9 cellular contexts compared by ENCODE assay signal in the genomic region with DNA sequence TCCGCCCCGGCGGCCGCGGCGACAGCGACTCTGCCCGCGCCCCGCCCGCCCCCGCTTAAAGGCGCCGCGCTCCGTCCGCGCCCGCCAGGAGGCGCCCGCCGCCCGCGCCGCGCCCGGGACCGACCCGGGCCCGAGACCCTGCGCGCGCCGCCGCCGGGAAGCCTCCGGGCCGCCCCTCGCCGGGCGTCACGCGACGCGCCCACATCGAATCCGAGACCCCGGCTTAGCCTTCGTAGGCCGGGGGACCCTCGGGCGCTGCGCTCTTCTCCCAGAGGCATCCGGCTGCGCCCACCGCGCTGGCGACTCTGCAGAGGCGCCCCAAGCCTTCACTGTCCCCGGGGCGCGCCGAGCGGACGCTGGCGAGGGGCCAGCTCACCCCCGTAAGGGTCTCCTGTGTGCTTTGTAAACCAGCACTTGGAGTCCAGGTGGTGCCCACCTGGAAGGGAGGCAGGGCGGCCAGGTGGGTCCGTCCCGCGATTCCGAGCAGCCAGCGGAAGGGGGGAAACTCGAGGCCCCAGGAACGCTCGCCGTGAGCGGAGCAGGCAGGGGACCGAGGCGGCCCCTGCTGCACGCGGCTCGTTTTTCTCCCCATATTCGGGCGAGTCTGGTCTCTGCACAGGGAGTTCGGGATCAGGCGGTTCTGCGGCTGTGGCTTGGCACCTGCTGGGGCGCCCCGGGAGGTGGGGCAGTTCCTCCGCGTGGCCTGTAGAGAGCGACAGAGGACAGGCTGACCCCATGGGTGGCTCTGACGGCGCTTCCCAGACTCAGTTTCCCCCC. TPM values are rescaled to one million over a fixed set of nuclear protein-coding genes. Genes with fewer than 3 reads are reported as not detected.
DNase-seq lines count a peak whose midpoint lies in the region; ATAC-seq and TF ChIP-seq lines count a peak whose summit lies in the region.
"Had no signal": no experiment of that assay in that cellular context is flagged by ENCODE, and none has a peak within 500 bp of the region (broad histone marks: within the 10 kb centered on the region; RNA-seq: fewer than 3 reads in every experiment).

No MANE protein-coding gene starts in this region.

- H3K27me3 ChIP-seq in CD8-positive, alpha-beta T cell (ENCODE audit: insufficient read depth, low read length), result no peaks in the 10 kb centered on the region
- no peaks in the 10 kb centered on the region for H3K27me3 ChIP-seq in GM23248 (replicated peaks; ENCODE audit: insufficient read depth)
- H3K27me3 ChIP-seq in liver (ENCODE audit: control insufficient read depth in 4 of 4, insufficient read depth in 4 of 4, low read length in 3 of 4), result no peaks in the 10 kb centered on the region

- peaks cover 41% of the 10 kb centered on the region for H3K4me1 Mint-ChIP-seq in CD8-positive, alpha-beta T cell (ENCODE audit: low read depth)

- no peak for TF ChIP-seq CTCF in CD8-positive, alpha-beta T cell (IDR thresholded peaks at IDR 0.05)
- TF ChIP-seq CTCF in coronary artery (IDR thresholded peaks at IDR 0.05) (no peak), liver (IDR thresholded peaks at IDR 0.05; ENCODE audit: low read depth, low read length, missing input control) (peak; percentile 51)

- intact Hi-C loops in CD8-positive, alpha-beta T cell (cut with DNase I, micrococcal nuclease), result loop anchor here (1.0 to 5.0 kb wide), 3 partner anchors 44 to 84 kb away; a partner anchor contains a TSS

- H3K36me3 ChIP-seq in CD8-positive, alpha-beta T cell (ENCODE audit: insufficient read depth, low read length), result no peaks in the 10 kb centered on the region
- H3K36me3 ChIP-seq in GM23248 (ENCODE audit: low read depth) (no peaks in the 10 kb centered on the region), liver (ENCODE audit: control insufficient read depth in 4 of 4, insufficient read depth in 3 of 4, low read depth in 1 of 4, low read length in 3 of 4) (no peaks in the 10 kb centered on the region)

- no peaks in the 10 kb centered on the region for H3K36me3 Mint-ChIP-seq in CD8-positive, alpha-beta T cell

- H3K4me3 ChIP-seq in CD8-positive, alpha-beta T cell (ENCODE audit: low read depth, low read length), result peak overlapping the region; percentile 70
- H3K4me3 ChIP-seq in GM23248 (peak overlapping the region; percentile 72), coronary artery (peak overlapping the region; percentile 85), liver (ENCODE audit: low read depth in 1 of 3, low read length in 3 of 3) (peak overlapping the region in 2 of 3 donors; percentile 53 to 72)

- H3K27ac ChIP-seq in CD8-positive, alpha-beta T cell (ENCODE audit: low read depth, low read length), result peak overlapping the region; percentile 37
- H3K27ac ChIP-seq in GM23248 (no peak overlapping the region), coronary artery (peak overlapping the region; percentile 64 to 82), liver (ENCODE audit: low read depth in 1 of 2, low read length in 2 of 2) (peak overlapping the region in 1 of 2 donors; percentile 25)

- H3F3A ChIP-seq in GM23248 (ENCODE audit: insufficient read depth), result no peaks in the 10 kb centered on the region

- peak overlapping the region; percentile 6 for H3K27ac Mint-ChIP-seq in CD8-positive, alpha-beta T cell

- no peaks in the 10 kb centered on the region for H4K20me1 ChIP-seq in GM23248 (ENCODE audit: insufficient read depth)

- H3K27me3 Mint-ChIP-seq in CD8-positive, alpha-beta T cell (ENCODE audit: low read depth), result no peaks in the 10 kb centered on the region

- POLR2A ChIA-PET in CD8-positive, alpha-beta T cell (lab: Charles Lee), result interaction anchor here (0.7 to 2.0 kb wide), 4 partner anchors 33 to 240 kb away, joined by 3 to 9 read pairs (median 4); a partner anchor contains a TSS

- TF ChIP-seq RAD21 in liver (IDR thresholded peaks at IDR 0.05), result peak in 1 of 2 donors; percentile 18

- H3K4me1 ChIP-seq in CD8-positive, alpha-beta T cell (ENCODE audit: insufficient read depth, low read length), result peaks cover 69% of the 10 kb centered on the region
- H3K4me1 ChIP-seq in GM23248 (ENCODE audit: insufficient read depth), result no peaks in the 10 kb centered on the region
- peaks cover 33 to 58% (median 42%) of the 10 kb centered on the region in 4 donors for H3K4me1 ChIP-seq in liver (ENCODE audit: control insufficient read depth in 4 of 4, insufficient read depth in 4 of 4, low read length in 3 of 4)

- peak overlapping the region; percentile 79 for H2AFZ ChIP-seq in GM23248

- H3K9me3 ChIP-seq in CD8-positive, alpha-beta T cell (ENCODE audit: low read length), result no peaks in the 10 kb centered on the region
- H3K9me3 ChIP-seq in GM23248 (ENCODE audit: low read depth), result no peaks in the 10 kb centered on the region
- H3K9me3 ChIP-seq in liver (ENCODE audit: control insufficient read depth in 4 of 4, low read length in 3 of 4), result no peaks in the 10 kb centered on the region

- H3K4me3 Mint-ChIP-seq in CD8-positive, alpha-beta T cell, result peak overlapping the region; percentile 82

- CTCF ChIA-PET in CD8-positive, alpha-beta T cell (lab: Charles Lee), result interaction anchor here (0.7 to 3.6 kb wide), 36 partner anchors 11 to 250 kb away, joined by 3 to 23 read pairs (median 4); a partner anchor contains a TSS

- H3K9me2 ChIP-seq in GM23248 (ENCODE audit: insufficient read depth), result no peaks in the 10 kb centered on the region

- H3K4me2 ChIP-seq in GM23248 (ENCODE audit: unreplicated experiment), result peak overlapping the region; percentile 86

- peak overlapping the region; percentile 62 for H3K9ac ChIP-seq in GM23248
- peak overlapping the region; percentile 23 to 55 for H3K9ac ChIP-seq in liver (ENCODE audit: low read depth in 1 of 2, low read length in 2 of 2)

- peak; percentile 35 to 82 (median 65) for DNase-seq in CD8-positive, alpha-beta T cell
- DNase-seq in GM23248, result peak; percentile 80
- peak; percentile 58 for DNase-seq in NCI-H2107 treated with DMSO at 0.1 percent for 48 hours (lab: John Stamatoyannopoulos, UW; ENCODE audit: unreplicated experiment)
- peak; percentile 42 for DNase-seq in activated CD4-positive, alpha-beta T cell treated with anti-CD3 and anti-CD28 coated beads for 1 hour
- no peak for DNase-seq in coronary artery (ENCODE audit: low spot score)
- DNase-seq in stimulated activated CD4-positive, alpha-beta T cell treated with anti-CD3 and anti-CD28 coated beads, Interleukin-2, amount 100 ng/mL, for 48 hours, result peak; percentile 57 to 69

- WGBS in GM23248 (ENCODE audit: low coverage in 1 of 2, low lambda C conversion rate in 2 of 2, missing lambda C conversion rate in 2 of 2), 2 experiments, result 2% methylated on average over 41 to 43 of the region's 95 CpGs
- under 1% methylated on average over 95 of the region's 95 CpGs for WGBS in liver

- in situ Hi-C loops in GM23248 (cut with MboI), result no loop called here

- peak; percentile 68 for ATAC-seq in CD8-positive, alpha-beta T cell
- no peak for ATAC-seq in HG02938 (IDR thresholded peaks at IDR 0.05; ENCODE audit: unreplicated experiment)

- H3K9me3 Mint-ChIP-seq in CD8-positive, alpha-beta T cell, result no peaks in the 10 kb centered on the region

- no peaks in the 10 kb centered on the region for H3K79me2 ChIP-seq in GM23248 (ENCODE audit: insufficient read depth)

TF ChIP-seq in liver, 16 proteins besides CTCF, POLR2A, EP300 and RAD21 (continues in another document):
- TF ChIP-seq JUND (IDR thresholded peaks at IDR 0.05) (no peak), RXRA (IDR thresholded peaks at IDR 0.05) (no peak), FOXA2 (IDR thresholded peaks at IDR 0.05) (no peak), SP1 (IDR thresholded peaks at IDR 0.05) (no peak), HNF4G (IDR thresholded peaks at IDR 0.05) (no peak), FOXA1 (IDR thresholded peaks at IDR 0.05) (no peak), GABPA (IDR thresholded peaks at IDR 0.05 in 1 of 2, conservative IDR thresholded peaks at IDR 0.05 in 1 of 2) (no peak), NR2F2 (IDR thresholded peaks at IDR 0.05) (no peak)
- TF ChIP-seq, protein P1, sequence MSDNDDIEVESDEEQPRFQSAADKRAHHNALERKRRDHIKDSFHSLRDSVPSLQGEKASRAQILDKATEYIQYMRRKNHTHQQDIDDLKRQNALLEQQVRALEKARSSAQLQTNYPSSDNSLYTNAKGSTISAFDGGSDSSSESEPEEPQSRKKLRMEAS (IDR thresholded peaks at IDR 0.05), result no peak
- TF ChIP-seq, protein P2, sequence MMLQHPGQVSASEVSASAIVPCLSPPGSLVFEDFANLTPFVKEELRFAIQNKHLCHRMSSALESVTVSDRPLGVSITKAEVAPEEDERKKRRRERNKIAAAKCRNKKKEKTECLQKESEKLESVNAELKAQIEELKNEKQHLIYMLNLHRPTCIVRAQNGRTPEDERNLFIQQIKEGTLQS (IDR thresholded peaks at IDR 0.05), result no peak

RNA-seq across cellular contexts. Expression of a gene that starts 0.4 kb away (rescaled TPM):
- total RNA-seq in CD8-positive, alpha-beta T cell, result 10 to 100 TPM; 87.5 to 93.0 TPM
- 33.2 and 49.4 TPM in 2 replicates for total RNA-seq in GM23248 (2014; rRNA removed; shearing (Covaris generic))
- polyA plus RNA-seq in GM23248 (2016; fragmentation: Nextera tagmentation; extraction: Ambion mirVana) (20.5 and 21.1 TPM in 2 replicates), liver (10 to 100 TPM in 1 of 2 donors, 1 to 10 TPM in 1; 9.5 to 15.1 TPM)
- 10 to 100 TPM in 1 of 2 donors, 1 to 10 TPM in 1; 2.9 to 15.2 TPM for total RNA-seq in liver

RNA-seq across cellular contexts. Expression of a gene that starts 3.4 kb away (rescaled TPM):
- total RNA-seq in CD8-positive, alpha-beta T cell, result under 1 TPM; 0.42 to 0.65 TPM
- total RNA-seq in GM23248 (2014; rRNA removed; shearing (Covaris generic)), result not detected in 2 replicates
- not detected in 2 replicates for polyA plus RNA-seq in GM23248 (2016; fragmentation: Nextera tagmentation; extraction: Ambion mirVana)
- under 1 TPM; 0.37 to 0.67 TPM for total RNA-seq in liver
- under 1 TPM in 1 of 2 donors, not detected in 1; 0.14 TPM for polyA plus RNA-seq in liver

RNA-seq across cellular contexts. Expression of a gene that starts 17.5 kb away (rescaled TPM):
- total RNA-seq in CD8-positive, alpha-beta T cell, result 10 to 100 TPM; 29.7 to 29.8 TPM
- 41.9 and 43.1 TPM in 2 replicates for total RNA-seq in GM23248 (2014; rRNA removed; shearing (Covaris generic))
- polyA plus RNA-seq in GM23248 (2016; fragmentation: Nextera tagmentation; extraction: Ambion mirVana) (121 and 122 TPM in 2 replicates), liver (10 to 100 TPM in 1 of 2 donors, 1 to 10 TPM in 1; 9.0 to 14.5 TPM)
- 1 to 10 TPM; 2.7 to 5.6 TPM for total RNA-seq in liver

RNA-seq across cellular contexts. Expression of a gene that starts 25.4 kb away (rescaled TPM):
- not detected for total RNA-seq in CD8-positive, alpha-beta T cell
- total RNA-seq in GM23248 (2014; rRNA removed; shearing (Covaris generic)), result not detected in 2 replicates
- polyA plus RNA-seq in GM23248 (2016; fragmentation: Nextera tagmentation; extraction: Ambion mirVana) (not detected in 2 replicates), liver (under 1 TPM; 0.17 to 0.40 TPM)
- total RNA-seq in liver, result under 1 TPM; 0.09 to 0.25 TPM
- total RNA-seq: T-helper 2 cell treated with Interferon-gamma antibody and Interleukin-4, amounts not matched to agents 100 ng/mL and 5 ng/mL, for 36 hours had no signal

RNA-seq across cellular contexts. Expression of a gene that starts 32.1 kb away (rescaled TPM):
- 1 to 10 TPM; 7.6 to 8.8 TPM for total RNA-seq in CD8-positive, alpha-beta T cell
- total RNA-seq in GM23248 (2014; rRNA removed; shearing (Covaris generic)), result 33.3 and 37.7 TPM in 2 replicates
- polyA plus RNA-seq in GM23248 (2016; fragmentation: Nextera tagmentation; extraction: Ambion mirVana) (98.9 and 107 TPM in 2 replicates), liver (under 1 TPM; 0.38 to 0.83 TPM)
- total RNA-seq in liver, result under 1 TPM; 0.33 to 0.42 TPM
